8 cellular contexts compared by ENCODE assay signal in the genomic region with DNA sequence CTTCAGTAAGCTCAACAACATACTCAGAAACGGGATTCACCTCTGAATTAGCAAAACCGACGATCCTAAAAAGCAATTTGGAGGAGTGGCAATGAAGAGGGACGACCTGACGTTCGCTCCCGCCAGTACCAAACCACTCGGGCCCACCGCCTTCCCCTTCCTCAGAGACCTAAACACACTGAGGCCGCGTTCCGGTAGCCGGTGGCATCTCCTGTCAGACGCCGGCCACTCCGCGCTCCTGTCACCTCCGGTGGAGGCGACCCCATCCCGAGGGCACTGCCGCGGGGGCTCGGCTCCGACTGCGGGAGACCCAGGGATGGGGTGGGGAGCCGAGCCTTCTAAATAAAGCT. TPM values are rescaled to one million over a fixed set of nuclear protein-coding genes. Genes with fewer than 3 reads are reported as not detected.
DNase-seq lines count a peak whose midpoint lies in the region; ATAC-seq and TF ChIP-seq lines count a peak whose summit lies in the region.

No MANE protein-coding gene starts in this region.

- in situ Hi-C loops in GM13976 (cut with MboI; ENCODE audit: low sequenced_read_pairs, unreplicated experiment), result no loop called here

- no peaks in the 10 kb centered on the region for H3K9me3 Mint-ChIP-seq in activated T-cell treated with anti-CD3 and anti-CD28 coated beads, Interleukin-2, amount 50 U/mL, for 72 hours
- peaks cover 6% of the 10 kb centered on the region for H3K9me3 Mint-ChIP-seq in glutamatergic neuron (ENCODE audit: unreplicated experiment)

- H3K36me3 Mint-ChIP-seq in activated T-cell treated with anti-CD3 and anti-CD28 coated beads, Interleukin-2, amount 50 U/mL, for 72 hours (ENCODE audit: insufficient read depth in 2 of 2), result peaks cover 0 to 6% of the 10 kb centered on the region in 2 donors
- no peaks in the 10 kb centered on the region for H3K36me3 Mint-ChIP-seq in glutamatergic neuron (ENCODE audit: unreplicated experiment)

- peak; percentile 35 for DNase-seq in BE2C
- peak; percentile 53 for DNase-seq in activated T-cell treated with anti-CD3 and anti-CD28 coated beads, Interleukin-2, amount 50 U/mL, for 72 hours
- DNase-seq in glutamatergic neuron, result peak; percentile 46
- no peak for DNase-seq in GM13976 (ENCODE audit: low spot score)

- H3K4me3 ChIP-seq in BE2C (ENCODE audit: low read depth, low read length), result peak overlapping the region; percentile 89
- peak overlapping the region; percentile 94 for H3K4me3 ChIP-seq in HUES64 (ENCODE audit: low read length)
- H3K4me3 ChIP-seq in parathyroid adenoma (ENCODE audit: low read depth, low read length), result peak overlapping the region; percentile 95

- H3K27ac ChIP-seq in HUES64 (ENCODE audit: low read depth, low read length), result peak overlapping the region; percentile 96
- H3K27ac ChIP-seq in parathyroid adenoma, result peak overlapping the region; percentile 79

- peak; percentile 9 for ATAC-seq in GM19467 (IDR thresholded peaks at IDR 0.05; ENCODE audit: unreplicated experiment)
- peak; percentile 6 to 25 for ATAC-seq in activated T-cell treated with anti-CD3 and anti-CD28 coated beads, Interleukin-2, amount 50 U/mL, for 72 hours (replicated peaks in 1 of 2)
- ATAC-seq in GM18873 (IDR thresholded peaks at IDR 0.05; ENCODE audit: low FRiP score, unreplicated experiment), result no peak

- no peak for TF ChIP-seq CTCF in BE2C (IDR thresholded peaks at IDR 0.05; ENCODE audit: low read depth, low read length)
- no peak for TF ChIP-seq CTCF in glutamatergic neuron (IDR thresholded peaks at IDR 0.05; ENCODE audit: partially characterized antibody, unreplicated experiment)
- no peak for TF ChIP-seq CTCF in parathyroid adenoma (IDR thresholded peaks at IDR 0.05)
- no peak for TF ChIP-seq CTCF in GM13976 (IDR thresholded peaks at IDR 0.05; ENCODE audit: borderline replicate concordance, control extremely low read depth, extremely low read depth, insufficient read depth, missing control alignments)

- peak overlapping the region; percentile 81 for H3K27ac Mint-ChIP-seq in activated T-cell treated with anti-CD3 and anti-CD28 coated beads, Interleukin-2, amount 50 U/mL, for 72 hours
- no peak overlapping the region for H3K27ac Mint-ChIP-seq in glutamatergic neuron (ENCODE audit: unreplicated experiment)

- H3K9me3 ChIP-seq in BE2C (no peaks in the 10 kb centered on the region), HUES64 (ENCODE audit: insufficient read depth, low read depth, low read length) (no peaks in the 10 kb centered on the region), parathyroid adenoma (ENCODE audit: control insufficient read depth, low read length) (no peaks in the 10 kb centered on the region)

- H3K4me1 Mint-ChIP-seq in activated T-cell treated with anti-CD3 and anti-CD28 coated beads, Interleukin-2, amount 50 U/mL, for 72 hours (ENCODE audit: low read depth), result peaks cover 73% of the 10 kb centered on the region
- peaks cover 2% of the 10 kb centered on the region for H3K4me1 Mint-ChIP-seq in glutamatergic neuron (ENCODE audit: low read depth, unreplicated experiment)

- peak overlapping the region; percentile 73 for H3K4me2 ChIP-seq in parathyroid adenoma (ENCODE audit: low read length)

- 0 out of 2 replicates have a peak, but pooled peaks cover 4% of the 10 kb centered on the region for H3K36me3 ChIP-seq in BE2C
- H3K36me3 ChIP-seq in HUES64 (ENCODE audit: insufficient read depth, low read length), result no peaks in the 10 kb centered on the region
- no peaks in the 10 kb centered on the region for H3K36me3 ChIP-seq in parathyroid adenoma (ENCODE audit: control insufficient read depth, insufficient read depth, low read length)

- H3K9ac ChIP-seq in HUES64 (ENCODE audit: low read depth, low read length) (peak overlapping the region; percentile 90), parathyroid adenoma (peak overlapping the region; percentile 73)

- H3K27me3 Mint-ChIP-seq in activated T-cell treated with anti-CD3 and anti-CD28 coated beads, Interleukin-2, amount 50 U/mL, for 72 hours (ENCODE audit: low read depth), result no peaks in the 10 kb centered on the region
- peaks cover 3% of the 10 kb centered on the region for H3K27me3 Mint-ChIP-seq in glutamatergic neuron (ENCODE audit: unreplicated experiment)

- H3K4me1 ChIP-seq in BE2C, result no peaks in the 10 kb centered on the region
- H3K4me1 ChIP-seq in HUES64 (ENCODE audit: insufficient read depth, low read length), result no peaks in the 10 kb centered on the region; the same call in 1 of the 2 replicates
- no peaks in the 10 kb centered on the region for H3K4me1 ChIP-seq in parathyroid adenoma

- H2AFZ ChIP-seq in parathyroid adenoma, result peak overlapping the region; percentile 84

- H3K27me3 ChIP-seq in BE2C (no peaks in the 10 kb centered on the region), HUES64 (ENCODE audit: insufficient read depth, low read length) (no peaks in the 10 kb centered on the region), parathyroid adenoma (ENCODE audit: control insufficient read depth, insufficient read depth, low read length) (no peaks in the 10 kb centered on the region)

- H3K4me3 Mint-ChIP-seq in activated T-cell treated with anti-CD3 and anti-CD28 coated beads, Interleukin-2, amount 50 U/mL, for 72 hours, result peak overlapping the region; percentile 97
- H3K4me3 Mint-ChIP-seq in glutamatergic neuron (ENCODE audit: unreplicated experiment), result peak overlapping the region; percentile 97

- H3K79me2 ChIP-seq in parathyroid adenoma, result peaks cover 24% of the 10 kb centered on the region

- WGBS in HUES64, result 1% methylated on average over 26 of the region's 26 CpGs

RNA-seq across cellular contexts. Expression of gene PPP6C, which starts 0.6 kb away (rescaled TPM):
- 30.2 TPM for polyA plus RNA-seq in BE2C (2012; ENCODE audit: insufficient read depth, insufficient read length, low read depth)
- 26.3 TPM for polyA plus RNA-seq in HUES64 (2013, experiment 1 of 2)
- polyA plus RNA-seq in HUES64 (2013, experiment 2 of 2), result 27.4 TPM
- 10 to 100 TPM; 38.0 to 41.4 TPM for total RNA-seq in activated T-cell treated with anti-CD3 and anti-CD28 coated beads, Interleukin-2, amount 50 U/mL, for 72 hours
- total RNA-seq in glutamatergic neuron (ENCODE audit: unreplicated experiment), result 49.1 TPM

RNA-seq across cellular contexts. Expression of gene RABEPK, which starts 11.4 kb away (rescaled TPM):
- 39.2 TPM for polyA plus RNA-seq in BE2C (2012; ENCODE audit: insufficient read depth, insufficient read length, low read depth)
- 25.5 TPM for polyA plus RNA-seq in HUES64 (2013, experiment 1 of 2)
- polyA plus RNA-seq in HUES64 (2013, experiment 2 of 2), result 20.4 TPM
- 10 to 100 TPM; 28.1 to 32.7 TPM for total RNA-seq in activated T-cell treated with anti-CD3 and anti-CD28 coated beads, Interleukin-2, amount 50 U/mL, for 72 hours
- total RNA-seq in glutamatergic neuron (ENCODE audit: unreplicated experiment), result 11.3 TPM

RNA-seq across cellular contexts. Expression of gene SCAI, which starts 45.7 kb away (rescaled TPM):
- 2.4 TPM for polyA plus RNA-seq in BE2C (2012; ENCODE audit: insufficient read depth, insufficient read length, low read depth)
- polyA plus RNA-seq in HUES64 (2013, experiment 1 of 2), result 5.9 TPM
- 5.9 TPM for polyA plus RNA-seq in HUES64 (2013, experiment 2 of 2)
- total RNA-seq in activated T-cell treated with anti-CD3 and anti-CD28 coated beads, Interleukin-2, amount 50 U/mL, for 72 hours, result 10 to 100 TPM; 14.5 to 16.9 TPM
- total RNA-seq in glutamatergic neuron (ENCODE audit: unreplicated experiment), result 13.7 TPM

RNA-seq across cellular contexts. Expression of gene HSPA5, which starts 52.2 kb away (rescaled TPM):
- 364 TPM for polyA plus RNA-seq in BE2C (2012; ENCODE audit: insufficient read depth, insufficient read length, low read depth)
- polyA plus RNA-seq in HUES64 (2013, experiment 1 of 2), result 258 TPM
- polyA plus RNA-seq in HUES64 (2013, experiment 2 of 2), result 242 TPM
- 100 to 1,000 TPM; 211 to 290 TPM for total RNA-seq in activated T-cell treated with anti-CD3 and anti-CD28 coated beads, Interleukin-2, amount 50 U/mL, for 72 hours
- 126 TPM for total RNA-seq in glutamatergic neuron (ENCODE audit: unreplicated experiment)
